22 cellular contexts compared by ENCODE assay signal in genomic region chr15:101712078-101712477, GRCh38. TPM values are rescaled to one million over a fixed set of nuclear protein-coding genes. Genes with fewer than 3 reads are reported as not detected.
A peak's percentile ranks its signal among the peaks of the same experiment; 100 is the strongest.
DNase-seq lines count a peak whose midpoint lies in the region; TF ChIP-seq lines count a peak whose summit lies in the region.
"Had no signal": no experiment of that assay in that cellular context is flagged by ENCODE, and none has a peak within 500 bp of the region (broad histone marks: within the 10 kb centered on the region; RNA-seq: fewer than 3 reads in every experiment).

No MANE protein-coding gene starts in this region.

- H3K4me1 ChIP-seq in Caco-2 (peaks cover 19% of the 10 kb centered on the region), Loucy (ENCODE audit: insufficient read depth, low read length, poor library complexity, severe bottlenecking) (peaks cover 17% of the 10 kb centered on the region), osteoblast (ENCODE audit: insufficient read depth, low read length) (peaks cover 12% of the 10 kb centered on the region)
- H3K4me1 ChIP-seq: BLaER1, HAP-1 had no signal

- H3K27me3 ChIP-seq in Caco-2 (replicated peaks; ENCODE audit: control insufficient read depth, insufficient read depth, low read length): no peaks in the 10 kb centered on the region
- no peaks in the 10 kb centered on the region for H3K27me3 ChIP-seq in Loucy (ENCODE audit: insufficient read depth, low read length, poor library complexity, severe bottlenecking)
- H3K27me3 ChIP-seq in osteoblast (ENCODE audit: insufficient read depth, low read length): no peaks in the 10 kb centered on the region
- H3K27me3 ChIP-seq: BLaER1, SJSA1 had no signal

- H3K36me3 ChIP-seq in Caco-2 (ENCODE audit: control insufficient read depth, insufficient read depth, low read length) (no peaks in the 10 kb centered on the region), Loucy (ENCODE audit: insufficient read depth, low read length) (no peaks in the 10 kb centered on the region), osteoblast (ENCODE audit: insufficient read depth, low read length) (peaks cover 30% of the 10 kb centered on the region)
- H3K36me3 ChIP-seq: HAP-1 had no signal

- peaks cover 45% of the 10 kb centered on the region for H3K36me3 Mint-ChIP-seq in activated CD4-positive, alpha-beta T cell treated with anti-CD3 and anti-CD28 coated beads, Interleukin-2, amount 10 ng/mL, durations not matched to agents 7 days and 5 days (ENCODE audit: low read depth)
- peaks cover 29% of the 10 kb centered on the region for H3K36me3 Mint-ChIP-seq in Caco-2 (ENCODE audit: insufficient read depth, unreplicated experiment)
- peaks cover 64% of the 10 kb centered on the region for H3K36me3 Mint-ChIP-seq in activated T-helper 1 cell treated with anti-CD3 and anti-CD28 coated beads, Interleukin-12 subunit alpha, Interleukin-12 subunit beta, Interleukin-2, Interleukin-4 antibody, amounts not matched to agents 30 ng/mL and 10 ng/mL and 1 ng/mL, durations not matched to agents 14 hours and 24 hours and 36 hours (ENCODE audit: low read depth)
- peaks cover 84% of the 10 kb centered on the region for H3K36me3 Mint-ChIP-seq in activated T-cell treated with anti-CD3 and anti-CD28 coated beads, Interleukin-2, amount 50 U/mL, for 24 hours (ENCODE audit: low read depth)

- peaks cover 13% of the 10 kb centered on the region for H3K4me1 Mint-ChIP-seq in activated CD4-positive, alpha-beta T cell treated with anti-CD3 and anti-CD28 coated beads, Interleukin-2, amount 10 ng/mL, durations not matched to agents 7 days and 5 days
- H3K4me1 Mint-ChIP-seq in Caco-2 (ENCODE audit: low read depth, unreplicated experiment): peaks cover 16% of the 10 kb centered on the region
- H3K4me1 Mint-ChIP-seq in activated T-helper 1 cell treated with anti-CD3 and anti-CD28 coated beads, Interleukin-12 subunit alpha, Interleukin-12 subunit beta, Interleukin-2, Interleukin-4 antibody, amounts not matched to agents 30 ng/mL and 10 ng/mL and 1 ng/mL, durations not matched to agents 14 hours and 24 hours and 36 hours (ENCODE audit: low read depth): peaks cover 43% of the 10 kb centered on the region
- peaks cover 4% of the 10 kb centered on the region for H3K4me1 Mint-ChIP-seq in activated T-cell treated with anti-CD3 and anti-CD28 coated beads, Interleukin-2, amount 50 U/mL, for 24 hours (ENCODE audit: low read depth)

- no peak overlapping the region for H3K27ac ChIP-seq in osteoblast (ENCODE audit: low read depth, low read length)
- H3K27ac ChIP-seq: BLaER1 had no signal

- TF ChIP-seq CTCF in Caco-2 (IDR thresholded peaks at IDR 0.05; ENCODE audit: insufficient read depth in 1 of 2, low read depth in 1 of 2, low read length in 1 of 2, severe bottlenecking in 1 of 2, unreplicated experiment in 1 of 2) (no peak), Loucy (conservative IDR thresholded peaks at IDR 0.05; ENCODE audit: low read length) (no peak), osteoblast (IDR thresholded peaks at IDR 0.05; ENCODE audit: extremely low read depth, low read depth, low read length) (no peak)

- peak; percentile 39 for DNase-seq in activated CD4-positive, alpha-beta T cell treated with anti-CD3 and anti-CD28 coated beads, Interleukin-2, amount 10 ng/mL, durations not matched to agents 7 days and 5 days
- no peak for DNase-seq in activated CD4-positive, alpha-beta T cell treated with anti-CD3 and anti-CD28 coated beads for 48 hours
- DNase-seq in Caco-2 (no peak), osteoblast (ENCODE audit: insufficient read length, low spot score, missing footprints) (peak; percentile 56)
- no peak for DNase-seq in activated T-helper 1 cell treated with anti-CD3 and anti-CD28 coated beads, Interleukin-12 subunit alpha, Interleukin-12 subunit beta, Interleukin-2, Interleukin-4 antibody, amounts not matched to agents 30 ng/mL and 10 ng/mL and 1 ng/mL, durations not matched to agents 14 hours and 24 hours and 36 hours (ENCODE audit: low spot score)
- DNase-seq in activated T-cell treated with anti-CD3 and anti-CD28 coated beads, Interleukin-2, amount 50 U/mL, for 24 hours: no peak
- DNase-seq: CD4-positive, CD25-positive, alpha-beta regulatory T cell; DMS53; GOT3; HFFc6; KBM-7; MM.1S; NCI-H2029; NCI-H2227 treated with DMSO at 0.1 percent for 48 hours; NCI-H526 treated with DMSO at 0.1 percent for 48 hours; Right ventricle myocardium superior; RPMI8226 had no signal

- H3K4me2 ChIP-seq in Loucy (ENCODE audit: low read depth, low read length, poor library complexity, severe bottlenecking) (peak overlapping the region; percentile 36), osteoblast (ENCODE audit: insufficient read depth, low read length) (no peak overlapping the region)
- H3K4me2 ChIP-seq: BLaER1 had no signal

- no peaks in the 10 kb centered on the region for H3K9me2 ChIP-seq in Loucy (replicated peaks; ENCODE audit: low read depth, low read length)

- H3K4me3 ChIP-seq in Caco-2 (ENCODE audit: low read depth, low read length): no peak overlapping the region
- no peak overlapping the region for H3K4me3 ChIP-seq in Loucy (ENCODE audit: low read length, poor library complexity, severe bottlenecking)
- no peak overlapping the region for H3K4me3 ChIP-seq in osteoblast (ENCODE audit: insufficient read depth, low read length)
- H3K4me3 ChIP-seq: BLaER1, GM12878, HAP-1, SJSA1 had no signal

- H3K79me2 ChIP-seq in Loucy (ENCODE audit: insufficient read depth, low read length): no peaks in the 10 kb centered on the region
- no peaks in the 10 kb centered on the region for H3K79me2 ChIP-seq in osteoblast (ENCODE audit: insufficient read depth, low read length)

- H3K4me3 Mint-ChIP-seq in activated CD4-positive, alpha-beta T cell treated with anti-CD3 and anti-CD28 coated beads, Interleukin-2, amount 10 ng/mL, durations not matched to agents 7 days and 5 days: no peak overlapping the region
- no peak overlapping the region for H3K4me3 Mint-ChIP-seq in Caco-2 (ENCODE audit: unreplicated experiment)
- H3K4me3 Mint-ChIP-seq in activated T-helper 1 cell treated with anti-CD3 and anti-CD28 coated beads, Interleukin-12 subunit alpha, Interleukin-12 subunit beta, Interleukin-2, Interleukin-4 antibody, amounts not matched to agents 30 ng/mL and 10 ng/mL and 1 ng/mL, durations not matched to agents 14 hours and 24 hours and 36 hours: no peak overlapping the region
- no peak overlapping the region for H3K4me3 Mint-ChIP-seq in activated T-cell treated with anti-CD3 and anti-CD28 coated beads, Interleukin-2, amount 50 U/mL, for 24 hours
- H3K4me3 Mint-ChIP-seq: CD4-positive, CD25-positive, alpha-beta regulatory T cell; HFFc6 had no signal

- no peaks in the 10 kb centered on the region for H3F3A ChIP-seq in Loucy (ENCODE audit: low read depth)

- H3K9ac ChIP-seq in Loucy (ENCODE audit: low read depth, low read length, poor library complexity, severe bottlenecking): no peak overlapping the region
- H3K9ac ChIP-seq: BLaER1 had no signal

- H4K20me1 ChIP-seq in Loucy (ENCODE audit: insufficient read depth, low read length, poor library complexity, severe bottlenecking) (no peaks in the 10 kb centered on the region), osteoblast (ENCODE audit: insufficient read depth, low read length) (no peaks in the 10 kb centered on the region)
- H4K20me1 ChIP-seq: BLaER1 had no signal

- intact Hi-C loops in Caco-2 (cut with micrococcal nuclease; ENCODE audit: unreplicated experiment): no loop called here
- intact Hi-C loops in activated T-helper 1 cell treated with anti-CD3 and anti-CD28 coated beads, Interleukin-12 subunit alpha, Interleukin-12 subunit beta, Interleukin-2, Interleukin-4 antibody, amounts not matched to agents 30 ng/mL and 10 ng/mL and 1 ng/mL, durations not matched to agents 14 hours and 24 hours and 36 hours (cut with micrococcal nuclease): no loop called here

- H3K9me3 Mint-ChIP-seq in activated CD4-positive, alpha-beta T cell treated with anti-CD3 and anti-CD28 coated beads, Interleukin-2, amount 10 ng/mL, durations not matched to agents 7 days and 5 days: no peaks in the 10 kb centered on the region
- no peaks in the 10 kb centered on the region for H3K9me3 Mint-ChIP-seq in Caco-2 (ENCODE audit: unreplicated experiment)
- no peaks in the 10 kb centered on the region for H3K9me3 Mint-ChIP-seq in activated T-helper 1 cell treated with anti-CD3 and anti-CD28 coated beads, Interleukin-12 subunit alpha, Interleukin-12 subunit beta, Interleukin-2, Interleukin-4 antibody, amounts not matched to agents 30 ng/mL and 10 ng/mL and 1 ng/mL, durations not matched to agents 14 hours and 24 hours and 36 hours
- H3K9me3 Mint-ChIP-seq in activated T-cell treated with anti-CD3 and anti-CD28 coated beads, Interleukin-2, amount 50 U/mL, for 24 hours: no peaks in the 10 kb centered on the region
- H3K9me3 Mint-ChIP-seq: CD4-positive, CD25-positive, alpha-beta regulatory T cell; HFFc6 had no signal

- H2AFZ ChIP-seq in Loucy (ENCODE audit: low read length): no peak overlapping the region
- no peak overlapping the region for H2AFZ ChIP-seq in osteoblast (ENCODE audit: low read length)

- no peaks in the 10 kb centered on the region for H3K9me3 ChIP-seq in Caco-2
- no peaks in the 10 kb centered on the region for H3K9me3 ChIP-seq in Loucy (ENCODE audit: insufficient read depth, low read depth, low read length)
- no peaks in the 10 kb centered on the region for H3K9me3 ChIP-seq in osteoblast (ENCODE audit: low read depth, low read length)
- H3K9me3 ChIP-seq: BLaER1, HAP-1, SJSA1 had no signal

- no TSS peak for BruUV-seq in Caco-2 (replicated peaks; lab: Mats Ljungman, UMichigan)

- peak overlapping the region; percentile 23 for H3K27ac Mint-ChIP-seq in activated CD4-positive, alpha-beta T cell treated with anti-CD3 and anti-CD28 coated beads, Interleukin-2, amount 10 ng/mL, durations not matched to agents 7 days and 5 days
- H3K27ac Mint-ChIP-seq in Caco-2 (ENCODE audit: unreplicated experiment): peak overlapping the region; percentile 89
- H3K27ac Mint-ChIP-seq in activated T-helper 1 cell treated with anti-CD3 and anti-CD28 coated beads, Interleukin-12 subunit alpha, Interleukin-12 subunit beta, Interleukin-2, Interleukin-4 antibody, amounts not matched to agents 30 ng/mL and 10 ng/mL and 1 ng/mL, durations not matched to agents 14 hours and 24 hours and 36 hours: no peak overlapping the region
- H3K27ac Mint-ChIP-seq in activated T-cell treated with anti-CD3 and anti-CD28 coated beads, Interleukin-2, amount 50 U/mL, for 24 hours: no peak overlapping the region
- H3K27ac Mint-ChIP-seq: CD4-positive, CD25-positive, alpha-beta regulatory T cell; HFFc6 had no signal

- POLR2A ChIA-PET in activated CD4-positive, alpha-beta T cell treated with anti-CD3 and anti-CD28 coated beads, Interleukin-2, amount 10 ng/mL, durations not matched to agents 7 days and 5 days (lab: Charles Lee): no interaction called here
- POLR2A ChIA-PET in Caco-2 (lab: Charles Lee): no interaction called here

- CTCF ChIA-PET in activated CD4-positive, alpha-beta T cell treated with anti-CD3 and anti-CD28 coated beads, Interleukin-2, amount 10 ng/mL, durations not matched to agents 7 days and 5 days (lab: Charles Lee): interaction anchor here (2.5 kb wide), 1 partner anchor 12 kb away, joined by 9 read pairs; the partner anchor contains the start of gene TARS3
- CTCF ChIA-PET in Caco-2 (lab: Charles Lee): no interaction called here

- H3K27me3 Mint-ChIP-seq in activated CD4-positive, alpha-beta T cell treated with anti-CD3 and anti-CD28 coated beads, Interleukin-2, amount 10 ng/mL, durations not matched to agents 7 days and 5 days: no peaks in the 10 kb centered on the region
- no peaks in the 10 kb centered on the region for H3K27me3 Mint-ChIP-seq in Caco-2 (ENCODE audit: insufficient read depth, unreplicated experiment)
- H3K27me3 Mint-ChIP-seq in activated T-helper 1 cell treated with anti-CD3 and anti-CD28 coated beads, Interleukin-12 subunit alpha, Interleukin-12 subunit beta, Interleukin-2, Interleukin-4 antibody, amounts not matched to agents 30 ng/mL and 10 ng/mL and 1 ng/mL, durations not matched to agents 14 hours and 24 hours and 36 hours (ENCODE audit: insufficient read depth): no peaks in the 10 kb centered on the region
- no peaks in the 10 kb centered on the region for H3K27me3 Mint-ChIP-seq in activated T-cell treated with anti-CD3 and anti-CD28 coated beads, Interleukin-2, amount 50 U/mL, for 24 hours
- H3K27me3 Mint-ChIP-seq: CD4-positive, CD25-positive, alpha-beta regulatory T cell had no signal

RNA-seq across cellular contexts. Expression of gene TARS3, which starts 12.2 kb away (rescaled TPM):
- total RNA-seq in activated CD4-positive, alpha-beta T cell treated with anti-CD3 and anti-CD28 coated beads, Interleukin-2, amount 10 ng/mL, durations not matched to agents 7 days and 5 days: 10 to 100 TPM; 11.8 to 14.3 TPM
- total RNA-seq in Caco-2 (2022): 9.8 and 11.5 TPM in 2 replicates
- 8.7 and 15.0 TPM in 2 replicates for total RNA-seq in osteoblast
- 13.9 and 15.2 TPM in 2 replicates for total RNA-seq in activated T-helper 1 cell treated with anti-CD3 and anti-CD28 coated beads, Interleukin-12 subunit alpha, Interleukin-12 subunit beta, Interleukin-2, Interleukin-4 antibody, amounts not matched to agents 30 ng/mL and 10 ng/mL and 1 ng/mL, durations not matched to agents 14 hours and 24 hours and 36 hours

RNA-seq across cellular contexts. Expression of gene TM2D3, which starts 59.9 kb away (rescaled TPM):
- 10 to 100 TPM; 43.5 to 54.8 TPM for total RNA-seq in activated CD4-positive, alpha-beta T cell treated with anti-CD3 and anti-CD28 coated beads, Interleukin-2, amount 10 ng/mL, durations not matched to agents 7 days and 5 days
- total RNA-seq in Caco-2 (2022) (34.7 and 39.2 TPM in 2 replicates), osteoblast (31.8 and 32.6 TPM in 2 replicates)
- total RNA-seq in activated T-helper 1 cell treated with anti-CD3 and anti-CD28 coated beads, Interleukin-12 subunit alpha, Interleukin-12 subunit beta, Interleukin-2, Interleukin-4 antibody, amounts not matched to agents 30 ng/mL and 10 ng/mL and 1 ng/mL, durations not matched to agents 14 hours and 24 hours and 36 hours: 57.1 and 62.4 TPM in 2 replicates

Comparison
In these comparisons a context has a peak if more than half of its experiments do, and no peak if none do; other contexts are left out.
1. DNase-seq: peak in activated CD4-positive, alpha-beta T cell treated with anti-CD3 and anti-CD28 coated beads, Interleukin-2, amount 10 ng/mL, durations not matched to agents 7 days and 5 days (single experiment) and osteoblast (single experiment); none in activated CD4-positive, alpha-beta T cell treated with anti-CD3 and anti-CD28 coated beads for 48 hours (single experiment), Caco-2 (0 of 2), activated T-helper 1 cell treated with anti-CD3 and anti-CD28 coated beads, Interleukin-12 subunit alpha, Interleukin-12 subunit beta, Interleukin-2, Interleukin-4 antibody, amounts not matched to agents 30 ng/mL and 10 ng/mL and 1 ng/mL, durations not matched to agents 14 hours and 24 hours and 36 hours (single experiment) and activated T-cell treated with anti-CD3 and anti-CD28 coated beads, Interleukin-2, amount 50 U/mL, for 24 hours (single experiment).
2. H3K27ac Mint-ChIP-seq: peak in activated CD4-positive, alpha-beta T cell treated with anti-CD3 and anti-CD28 coated beads, Interleukin-2, amount 10 ng/mL, durations not matched to agents 7 days and 5 days (single experiment) and Caco-2 (single experiment); none in activated T-helper 1 cell treated with anti-CD3 and anti-CD28 coated beads, Interleukin-12 subunit alpha, Interleukin-12 subunit beta, Interleukin-2, Interleukin-4 antibody, amounts not matched to agents 30 ng/mL and 10 ng/mL and 1 ng/mL, durations not matched to agents 14 hours and 24 hours and 36 hours (single experiment) and activated T-cell treated with anti-CD3 and anti-CD28 coated beads, Interleukin-2, amount 50 U/mL, for 24 hours (single experiment).